8 cellular contexts compared by ENCODE assay signal in genomic region chr3:141051641-141052569, GRCh38. TPM values are rescaled to one million over a fixed set of nuclear protein-coding genes. Genes with fewer than 3 reads are reported as not detected.
DNase-seq lines count a peak whose midpoint lies in the region; ATAC-seq and TF ChIP-seq lines count a peak whose summit lies in the region.

No MANE protein-coding gene starts in this region.

- H3K27ac ChIP-seq in gastroesophageal sphincter (peak overlapping the region in 3 of 4 donors; percentile 51 to 73 (median 70)), psoas muscle (peak overlapping the region; percentile 54)

- H3K36me3 ChIP-seq in gastroesophageal sphincter (no peaks in the 10 kb centered on the region), psoas muscle (ENCODE audit: insufficient read depth in 1 of 2, low read depth in 1 of 2) (no peaks in the 10 kb centered on the region)

- intact Hi-C loops in psoas muscle (cut with DNase I), result loop anchor here (2.0 to 5.0 kb wide), 3 partner anchors 35 to 55 kb away; no protein-coding TSS in a partner anchor

- ATAC-seq in gastroesophageal sphincter (peak; percentile 37), psoas muscle (peak; percentile 30 to 57 (median 52)), HG03280 (IDR thresholded peaks at IDR 0.05; ENCODE audit: unreplicated experiment) (no peak), HG03457 (IDR thresholded peaks at IDR 0.05; ENCODE audit: unreplicated experiment) (no peak)

- TF ChIP-seq EP300 in gastroesophageal sphincter (IDR thresholded peaks at IDR 0.05), result no peak

- TF ChIP-seq POLR2A in gastroesophageal sphincter (IDR thresholded peaks at IDR 0.05), result no peak

- DNase-seq in ELR (ENCODE audit: low read depth), result peak; percentile 18
- DNase-seq in RPMI8226, result peak; percentile 22
- peak; percentile 49 to 72 for DNase-seq in psoas muscle
- DNase-seq in medulla oblongata (ENCODE audit: extremely low spot score), result no peak
- DNase-seq in glomerular visceral epithelial cell (ENCODE audit: extremely low spot score), result no peak

- H3K9me3 ChIP-seq in gastroesophageal sphincter, result no peaks in the 10 kb centered on the region
- H3K9me3 ChIP-seq in psoas muscle, result no peaks in the 10 kb centered on the region

- 2 to 5% methylated on average over 3 to 7 of the region's 64 CpGs for WGBS in gastroesophageal sphincter (ENCODE audit: low coverage in 1 of 2), 2 donors
- 1% methylated on average over 57 to 64 of the region's 64 CpGs for WGBS in psoas muscle, 3 donors

- H3K4me1 ChIP-seq in gastroesophageal sphincter, result peaks cover 0 to 29% (median 21%) of the 10 kb centered on the region in 3 donors
- peaks cover 8% of the 10 kb centered on the region for H3K4me1 ChIP-seq in psoas muscle

- TF ChIP-seq CTCF in gastroesophageal sphincter (IDR thresholded peaks at IDR 0.05), result no peak
- no peak for TF ChIP-seq CTCF in psoas muscle (IDR thresholded peaks at IDR 0.05)

- H3K27me3 ChIP-seq in gastroesophageal sphincter (peaks cover 51% of the 10 kb centered on the region), psoas muscle (ENCODE audit: insufficient read depth in 3 of 3, low read length in 2 of 3) (peaks cover 0 to 12% (median 0%) of the 10 kb centered on the region in 3 donors)

- peak overlapping the region; percentile 21 to 64 for H3K4me3 ChIP-seq in gastroesophageal sphincter
- H3K4me3 ChIP-seq in psoas muscle, result peak overlapping the region; percentile 66

RNA-seq across cellular contexts. Expression of gene SPSB4, which starts 0.8 kb away (rescaled TPM):
- 1 to 10 TPM in 3 of 4 donors, under 1 TPM in 1; 0.22 to 3.4 (median 1.2) TPM for total RNA-seq in gastroesophageal sphincter
- 1 to 10 TPM in 1 of 4 donors, under 1 TPM in 3; 0.40 to 1.9 (median 0.59) TPM for total RNA-seq in psoas muscle
- 1 to 10 TPM in 1 of 3 donors, under 1 TPM in 2; 0.39 to 1.1 (median 0.41) TPM for polyA plus RNA-seq in psoas muscle

Comparison
In these comparisons a context has a peak if more than half of its experiments do, and no peak if none do; other contexts are left out.
1. DNase-seq: peak in ELR (single experiment), RPMI8226 (single experiment) and psoas muscle (2 of 2); none in medulla oblongata (single experiment) and glomerular visceral epithelial cell (single experiment).
2. ATAC-seq: peak in gastroesophageal sphincter (single experiment) and psoas muscle (4 of 4); none in HG03280 (single experiment) and HG03457 (single experiment).